Comparison of ENCODE assay signal across 25 cellular contexts in genomic region chr5:175212203-175212602, GRCh38.
DNase-seq lines count a peak whose midpoint lies in the region; FAIRE-seq and TF ChIP-seq lines count a peak whose summit lies in the region.
"Had no signal": no experiment of that assay in that cellular context is flagged by ENCODE, and none has a peak within 500 bp of the region (broad histone marks: within the 10 kb centered on the region; RNA-seq: fewer than 3 reads in every experiment).

No MANE protein-coding gene starts in this region.

- TF ChIP-seq CTCF in H1 (IDR thresholded peaks at IDR 0.05; ENCODE audit: control extremely low read depth in 1 of 3, insufficient read depth in 1 of 3, low read depth in 1 of 3, low read length in 3 of 3): no peak
- TF ChIP-seq CTCF in neural progenitor cell (IDR thresholded peaks at IDR 0.05): no peak
- TF ChIP-seq CTCF in MCF 10A (IDR thresholded peaks at IDR 0.05; ENCODE audit: unreplicated experiment): no peak

- no peak overlapping the region for H3K4me2 ChIP-seq in H1 (ENCODE audit: insufficient read depth in 1 of 2, low read depth in 2 of 2, low read length in 2 of 2)
- no peak overlapping the region for H3K4me2 ChIP-seq in neural progenitor cell
- H3K4me2 ChIP-seq: BLaER1 had no signal

- no peak overlapping the region for H2BK120ac ChIP-seq in H1 (replicated peaks; ENCODE audit: low read depth, low read length)

- no peak overlapping the region for H2BK5ac ChIP-seq in H1 (ENCODE audit: low read depth, low read length)

- DNase-seq in NCI-H82 (lab: John Stamatoyannopoulos, UW) (peak; percentile 42), NCI-H82 treated with DMSO at 0.1 percent for 48 hours (lab: John Stamatoyannopoulos, UW; ENCODE audit: unreplicated experiment) (no peak), H1 (ENCODE audit: low read depth in 1 of 2, low spot score in 2 of 2) (no peak), left kidney (ENCODE audit: low read depth, low spot score) (peak; percentile 35), neural progenitor cell (ENCODE audit: low spot score) (no peak), MCF 10A (ENCODE audit: unreplicated experiment) (no peak), dedifferentiated amniotic fluid mesenchymal stem cell (ENCODE audit: extremely low spot score) (no peak)
- no peak for DNase-seq in activated naive CD4-positive, alpha-beta T cell treated with anti-CD3 and anti-CD28 coated beads, Interleukin-2, amount 10 ng/mL, durations not matched to agents 7 days and 5 days
- DNase-seq: Caco-2; CD4-positive, CD25-positive, alpha-beta regulatory T cell; CD8-positive, alpha-beta T cell; DMS153; DND-41; GDM1; GM23248; HFFc6 had no signal

- H2BK12ac ChIP-seq in H1 (ENCODE audit: low read depth, low read length): no peak overlapping the region

- H3K4me1 ChIP-seq in H1 (replicated peaks in 1 of 4; ENCODE audit: control insufficient read depth in 3 of 4, insufficient read depth in 4 of 4, low read length in 3 of 4) (no peaks in the 10 kb centered on the region; a peak in 1 of 7 replicates), neural progenitor cell (no peaks in the 10 kb centered on the region)
- H3K4me1 ChIP-seq: Caco-2, HAP-1 had no signal

- H3K9me3 Mint-ChIP-seq in neural progenitor cell (no peaks in the 10 kb centered on the region), MCF 10A (ENCODE audit: unreplicated experiment) (no peaks in the 10 kb centered on the region)
- H3K9me3 Mint-ChIP-seq in activated naive CD4-positive, alpha-beta T cell treated with anti-CD3 and anti-CD28 coated beads, Interleukin-2, amount 10 ng/mL, durations not matched to agents 7 days and 5 days: no peaks in the 10 kb centered on the region
- H3K9me3 Mint-ChIP-seq: CD4-positive, CD25-positive, alpha-beta regulatory T cell; CD8-positive, alpha-beta T cell had no signal

- H2BK20ac ChIP-seq in H1 (ENCODE audit: low read length): no peak overlapping the region

- POLR2A ChIA-PET in H1 (lab: Charles Lee; ENCODE audit: partially characterized antibody): no interaction called here
- POLR2A ChIA-PET in MCF 10A (lab: Yijun Ruan, JAX): no interaction called here

- CTCF ChIA-PET in H1 (lab: Charles Lee; ENCODE audit: partially characterized antibody): interaction anchor here (1.2 kb wide), 1 partner anchor 131 kb away, joined by 3 read pairs; no protein-coding TSS in a partner anchor
- CTCF ChIA-PET in activated naive CD4-positive, alpha-beta T cell treated with anti-CD3 and anti-CD28 coated beads, Interleukin-2, amount 10 ng/mL, durations not matched to agents 7 days and 5 days (lab: Charles Lee): no interaction called here
- CTCF ChIA-PET in MCF 10A (lab: Yijun Ruan, JAX): interaction anchor here (1.0 kb wide), 1 partner anchor 253 kb away, joined by 6 read pairs; no protein-coding TSS in a partner anchor

- H3K27me3 Mint-ChIP-seq in neural progenitor cell (ENCODE audit: insufficient read depth, low read depth) (peaks cover 7% of the 10 kb centered on the region), MCF 10A (ENCODE audit: insufficient read depth, unreplicated experiment) (peaks cover 61% of the 10 kb centered on the region)
- H3K27me3 Mint-ChIP-seq in activated naive CD4-positive, alpha-beta T cell treated with anti-CD3 and anti-CD28 coated beads, Interleukin-2, amount 10 ng/mL, durations not matched to agents 7 days and 5 days: peaks cover 6% of the 10 kb centered on the region
- H3K27me3 Mint-ChIP-seq: CD4-positive, CD25-positive, alpha-beta regulatory T cell had no signal

- H3K9me3 ChIP-seq in H1 (ENCODE audit: insufficient read depth in 2 of 2, low read depth in 1 of 2, low read length in 1 of 2) (no peaks in the 10 kb centered on the region), neural progenitor cell (ENCODE audit: low read depth) (no peaks in the 10 kb centered on the region)
- H3K9me3 ChIP-seq: BLaER1, Caco-2, HAP-1 had no signal

- no peak overlapping the region for H3K4ac ChIP-seq in H1 (replicated peaks; ENCODE audit: insufficient read length, low read depth, low read length)

- H3K36me3 Mint-ChIP-seq in neural progenitor cell (no peaks in the 10 kb centered on the region), MCF 10A (ENCODE audit: insufficient read depth, unreplicated experiment) (no peaks in the 10 kb centered on the region)
- H3K36me3 Mint-ChIP-seq in activated naive CD4-positive, alpha-beta T cell treated with anti-CD3 and anti-CD28 coated beads, Interleukin-2, amount 10 ng/mL, durations not matched to agents 7 days and 5 days: no peaks in the 10 kb centered on the region
- H3K36me3 Mint-ChIP-seq: CD4-positive, CD25-positive, alpha-beta regulatory T cell; CD8-positive, alpha-beta T cell had no signal

- H3K23ac ChIP-seq in H1 (ENCODE audit: insufficient read length): no peak overlapping the region

- H3K18ac ChIP-seq in H1 (ENCODE audit: extremely low read depth, low read length): no peak overlapping the region

- H3K14ac ChIP-seq in H1 (ENCODE audit: insufficient read length): no peak overlapping the region

- H3K36me3 ChIP-seq in H1 (ENCODE audit: control insufficient read depth in 2 of 4, insufficient read depth in 4 of 4, low read length in 3 of 4) (no peaks in the 10 kb centered on the region), neural progenitor cell (no peaks in the 10 kb centered on the region)
- H3K36me3 ChIP-seq: BLaER1, HAP-1 had no signal

- H4K8ac ChIP-seq in H1 (ENCODE audit: extremely low read depth, insufficient read depth, low read length): no peak overlapping the region

- H3K79me1 ChIP-seq in H1 (ENCODE audit: low read depth, low read length): no peaks in the 10 kb centered on the region

- no peaks in the 10 kb centered on the region; the same call in 1 of the 2 replicates for H3K23me2 ChIP-seq in H1 (ENCODE audit: low read depth, low read length)

- intact Hi-C loops in MCF 10A (cut with micrococcal nuclease): no loop called here

- H2BK15ac ChIP-seq in H1 (ENCODE audit: low read length): no peak overlapping the region

- no TSS peak for BruUV-seq in MCF 10A (replicated peaks; lab: Mats Ljungman, UMichigan)

- H3K27ac Mint-ChIP-seq in neural progenitor cell: peak overlapping the region; percentile 6
- no peak overlapping the region for H3K27ac Mint-ChIP-seq in activated naive CD4-positive, alpha-beta T cell treated with anti-CD3 and anti-CD28 coated beads, Interleukin-2, amount 10 ng/mL, durations not matched to agents 7 days and 5 days
- H3K27ac Mint-ChIP-seq in MCF 10A (ENCODE audit: low read depth, unreplicated experiment): no peak overlapping the region
- H3K27ac Mint-ChIP-seq: B cell; CD4-positive, CD25-positive, alpha-beta regulatory T cell; CD8-positive, alpha-beta T cell; HFFc6 had no signal

- H3K56ac ChIP-seq in H1 (replicated peaks; ENCODE audit: insufficient read length, low read depth, low read length): no peak overlapping the region

- TF ChIP-seq EP300 in H1 (IDR thresholded peaks at IDR 0.05; ENCODE audit: borderline replicate concordance in 1 of 2, low read depth in 2 of 2, low read length in 2 of 2): no peak

- 78% methylated on average over 7 of the region's 7 CpGs; no CpG with 5 or more reads in 1 of the 2 experiments for WGBS in H1 (ENCODE audit: extremely low coverage in 1 of 2, insufficient coverage in 1 of 2, insufficient read length in 1 of 2, insufficient replicate concordance in 2 of 2, low coverage in 1 of 2, low lambda C conversion rate in 2 of 2, missing lambda C conversion rate in 1 of 2), 2 experiments

- no peak overlapping the region for H4K91ac ChIP-seq in H1 (replicated peaks; ENCODE audit: insufficient read length, low read length)

- H3K79me2 ChIP-seq in H1 (ENCODE audit: control insufficient read depth in 1 of 2, insufficient read depth in 2 of 2, low read length in 2 of 2) (no peaks in the 10 kb centered on the region), neural progenitor cell (ENCODE audit: low read depth) (no peaks in the 10 kb centered on the region)

- H4K20me1 ChIP-seq in H1 (replicated peaks in 1 of 2; ENCODE audit: control insufficient read depth in 1 of 2, insufficient read depth in 2 of 2, low read length in 2 of 2) (no peaks in the 10 kb centered on the region), neural progenitor cell (ENCODE audit: low read depth) (no peaks in the 10 kb centered on the region)
- H4K20me1 ChIP-seq: BLaER1 had no signal

- peaks cover 18% of the 10 kb centered on the region for H3K4me1 Mint-ChIP-seq in neural progenitor cell
- no peaks in the 10 kb centered on the region for H3K4me1 Mint-ChIP-seq in activated naive CD4-positive, alpha-beta T cell treated with anti-CD3 and anti-CD28 coated beads, Interleukin-2, amount 10 ng/mL, durations not matched to agents 7 days and 5 days
- H3K4me1 Mint-ChIP-seq in MCF 10A (ENCODE audit: insufficient read depth, unreplicated experiment): peaks cover 6% of the 10 kb centered on the region
- H3K4me1 Mint-ChIP-seq: B cell; CD4-positive, CD25-positive, alpha-beta regulatory T cell had no signal

- no peak for TF ChIP-seq POLR2A in H1 (IDR thresholded peaks at IDR 0.05; ENCODE audit: control extremely low read depth in 1 of 2, low read depth in 2 of 2, low read length in 2 of 2)

- H3K9ac ChIP-seq in H1 (replicated peaks in 1 of 4; ENCODE audit: extremely low read depth in 1 of 4, low read depth in 3 of 4, low read length in 3 of 4) (no peak overlapping the region), neural progenitor cell (no peak overlapping the region)
- H3K9ac ChIP-seq: BLaER1, GM23248 had no signal

- H3K27me3 ChIP-seq in H1 (replicated peaks in 1 of 4; ENCODE audit: control insufficient read depth in 3 of 4, extremely low read depth in 1 of 4, insufficient read depth in 3 of 4, low read length in 3 of 4) (no peaks in the 10 kb centered on the region; a peak in 1 of 7 replicates), neural progenitor cell (no peaks in the 10 kb centered on the region)
- H3K27me3 ChIP-seq: BLaER1 had no signal

- TF ChIP-seq RAD21 in H1 (IDR thresholded peaks at IDR 0.05 in 1 of 2, conservative IDR thresholded peaks at IDR 0.05 in 1 of 2; ENCODE audit: low read depth in 2 of 2, low read length in 2 of 2): no peak

- no peak overlapping the region for H4K5ac ChIP-seq in H1 (ENCODE audit: insufficient read length, low read depth, low read length)

- H3F3A ChIP-seq in neural progenitor cell (ENCODE audit: low read depth): no peaks in the 10 kb centered on the region

- H2AK5ac ChIP-seq in H1 (ENCODE audit: low read depth, low read length): no peak overlapping the region

- H3K4me3 ChIP-seq in H1 (ENCODE audit: extremely low read depth in 1 of 4, insufficient read depth in 2 of 4, low read depth in 3 of 4, low read length in 4 of 4) (no peak overlapping the region), neural progenitor cell (no peak overlapping the region)
- H3K4me3 ChIP-seq: BLaER1, GM12878, GM23248, HAP-1 had no signal

- no peak for FAIRE-seq in H1 (lab: Jason Lieb, UNC)
- FAIRE-seq: A204.1, GM12878, GM18507, H54 had no signal

- H3K27ac ChIP-seq in H1 (ENCODE audit: low read depth, low read length) (no peak overlapping the region), neural progenitor cell (no peak overlapping the region)
- H3K27ac ChIP-seq: 22Rv1, BLaER1, C4-2B, GM23248 had no signal

- no peak overlapping the region for H3K4me3 Mint-ChIP-seq in neural progenitor cell
- no peak overlapping the region for H3K4me3 Mint-ChIP-seq in activated naive CD4-positive, alpha-beta T cell treated with anti-CD3 and anti-CD28 coated beads, Interleukin-2, amount 10 ng/mL, durations not matched to agents 7 days and 5 days
- H3K4me3 Mint-ChIP-seq in MCF 10A (ENCODE audit: unreplicated experiment): no peak overlapping the region
- H3K4me3 Mint-ChIP-seq: B cell; CD4-positive, CD25-positive, alpha-beta regulatory T cell; CD8-positive, alpha-beta T cell; HFFc6 had no signal

- H2AFZ ChIP-seq in H1 (ENCODE audit: low read length): 0 out of 2 replicates have a peak overlapping the region, but pooled peaks have one; percentile 36
- no peak overlapping the region for H2AFZ ChIP-seq in neural progenitor cell (replicated peaks)
- H2AFZ ChIP-seq: GM23248 had no signal

Comparison
In these comparisons a context has a peak if more than half of its experiments do, and no peak if none do; other contexts are left out.
1. DNase-seq: peak in NCI-H82 (single experiment) and left kidney (single experiment); none in NCI-H82 treated with DMSO at 0.1 percent for 48 hours (single experiment), H1 (0 of 2), neural progenitor cell (single experiment), activated naive CD4-positive, alpha-beta T cell treated with anti-CD3 and anti-CD28 coated beads, Interleukin-2, amount 10 ng/mL, durations not matched to agents 7 days and 5 days (single experiment), MCF 10A (single experiment) and dedifferentiated amniotic fluid mesenchymal stem cell (single experiment).